19 cellular contexts compared by ENCODE assay signal in genomic region chr12:10226740-10227139, GRCh38. TPM values are rescaled to one million over a fixed set of nuclear protein-coding genes. Genes with fewer than 3 reads are reported as not detected.
DNase-seq lines count a peak whose midpoint lies in the region; ATAC-seq, FAIRE-seq and TF ChIP-seq lines count a peak whose summit lies in the region.
"Had no signal": no experiment of that assay in that cellular context is flagged by ENCODE, and none has a peak within 500 bp of the region (broad histone marks: within the 10 kb centered on the region; RNA-seq: fewer than 3 reads in every experiment).

No MANE protein-coding gene starts in this region.

- POLR2A ChIA-PET in IMR-90 (lab: Charles Lee; ENCODE audit: unreplicated experiment) (no interaction called here), SK-N-SH (lab: Yijun Ruan, JAX) (no interaction called here)

- no peak overlapping the region for H3K18ac ChIP-seq in IMR-90 (ENCODE audit: low read depth, low read length)

- intact Hi-C loops in Right ventricle myocardium superior (cut with DNase I): no loop called here
- intact Hi-C loops in cardiac septum (cut with DNase I): no loop called here
- intact Hi-C loops in IMR-90 (cut with micrococcal nuclease): no loop called here
- intact Hi-C loops in psoas muscle (cut with DNase I): loop anchor here in 1 of 2 donors (10.0 kb wide), 1 partner anchor 138 kb away; no protein-coding TSS in a partner anchor

- H3K27ac ChIP-seq in IMR-90 (ENCODE audit: insufficient read depth, low read length) (no peak overlapping the region), psoas muscle (no peak overlapping the region), SK-N-SH (ENCODE audit: low read depth in 2 of 2, low read length in 1 of 2) (no peak overlapping the region), coronary artery (no peak overlapping the region)
- H3K27ac ChIP-seq: C4-2B had no signal

- H4K8ac ChIP-seq in IMR-90 (ENCODE audit: low read depth in 2 of 2, low read length in 2 of 2): no peak overlapping the region

- no peak overlapping the region for H2BK20ac ChIP-seq in IMR-90 (ENCODE audit: low read depth, low read length)

- H3K36me3 ChIP-seq in IMR-90 (ENCODE audit: control insufficient read depth, insufficient read depth, low read length): peaks cover 34% of the 10 kb centered on the region
- peaks cover 2% of the 10 kb centered on the region for H3K36me3 ChIP-seq in bronchial epithelial cell (ENCODE audit: control insufficient read depth, insufficient read depth, low read length)
- peaks cover 7 to 26% of the 10 kb centered on the region in 2 donors for H3K36me3 ChIP-seq in psoas muscle (ENCODE audit: insufficient read depth in 1 of 2, low read depth in 1 of 2)
- peaks cover 4 to 8% of the 10 kb centered on the region in 2 experiments for H3K36me3 ChIP-seq in SK-N-SH (replicated peaks in 1 of 2; ENCODE audit: control insufficient read depth in 1 of 2, insufficient read depth in 2 of 2, low read length in 1 of 2)
- H3K36me3 ChIP-seq: BE2C had no signal

- H3K4me2 ChIP-seq in IMR-90 (ENCODE audit: low read depth, low read length): peak overlapping the region; percentile 34; the same call in 1 of the 2 replicates
- H3K4me2 ChIP-seq in SK-N-SH: no peak overlapping the region

- no peak overlapping the region for H3K23ac ChIP-seq in IMR-90 (ENCODE audit: low read depth, low read length)

- H3F3A ChIP-seq in SK-N-SH (replicated peaks; ENCODE audit: insufficient read depth): no peaks in the 10 kb centered on the region

- H3K79me2 ChIP-seq in SK-N-SH (ENCODE audit: insufficient read depth): no peaks in the 10 kb centered on the region

- H2BK120ac ChIP-seq in IMR-90 (ENCODE audit: low read depth, low read length): no peak overlapping the region

- no peak overlapping the region for H2BK5ac ChIP-seq in IMR-90 (ENCODE audit: low read depth, low read length, poor library complexity, severe bottlenecking)

- no peak overlapping the region for H3K56ac ChIP-seq in IMR-90 (ENCODE audit: extremely low read depth, insufficient read depth, low read length)

- H3K27me3 ChIP-seq in IMR-90 (ENCODE audit: control insufficient read depth, insufficient read depth, low read length) (no peaks in the 10 kb centered on the region), bronchial epithelial cell (ENCODE audit: control insufficient read depth, insufficient read depth, low read length) (no peaks in the 10 kb centered on the region), psoas muscle (ENCODE audit: insufficient read depth in 3 of 3, low read length in 2 of 3) (no peaks in the 10 kb centered on the region), SK-N-SH (ENCODE audit: insufficient read depth) (no peaks in the 10 kb centered on the region)
- H3K27me3 ChIP-seq: BE2C had no signal

- H3K9me2 ChIP-seq in SK-N-SH: no peaks in the 10 kb centered on the region

- H3K9me3 ChIP-seq in IMR-90 (ENCODE audit: control insufficient read depth, insufficient read depth, low read length) (no peaks in the 10 kb centered on the region), psoas muscle (no peaks in the 10 kb centered on the region), SK-N-SH (no peaks in the 10 kb centered on the region)
- H3K9me3 ChIP-seq: BE2C had no signal

- H2AK5ac ChIP-seq in IMR-90 (ENCODE audit: low read depth, low read length): no peak overlapping the region

- H4K91ac ChIP-seq in IMR-90 (ENCODE audit: insufficient read depth, low read depth, low read length): no peak overlapping the region

- H3K4me1 ChIP-seq in IMR-90 (ENCODE audit: control insufficient read depth, insufficient read depth, low read length) (peaks cover 6% of the 10 kb centered on the region), psoas muscle (no peaks in the 10 kb centered on the region), SK-N-SH (ENCODE audit: control insufficient read depth in 1 of 2, insufficient read depth in 2 of 2, low read depth in 1 of 2, low read length in 1 of 2) (no peaks in the 10 kb centered on the region)
- H3K4me1 ChIP-seq: BE2C had no signal

- peak; percentile 18 for ATAC-seq in Right ventricle myocardium superior (ENCODE audit: poor library complexity)
- ATAC-seq in IMR-90 (ENCODE audit: low read depth): peak; percentile 35; the same call in 1 of the 2 replicates
- ATAC-seq in psoas muscle: peak in 3 of 4 donors; percentile 32 to 43 (median 32)
- no peak for ATAC-seq in HG03108 (IDR thresholded peaks at IDR 0.05; ENCODE audit: unreplicated experiment)

- no peak overlapping the region for H3K4me3 ChIP-seq in IMR-90 (ENCODE audit: insufficient read depth, low read depth, low read length)
- H3K4me3 ChIP-seq in bronchial epithelial cell (ENCODE audit: low read depth, low read length): no peak overlapping the region
- no peak overlapping the region for H3K4me3 ChIP-seq in psoas muscle
- no peak overlapping the region for H3K4me3 ChIP-seq in SK-N-SH (ENCODE audit: low read depth in 2 of 2, low read length in 1 of 2)
- H3K4me3 ChIP-seq in coronary artery: no peak overlapping the region

- no peak overlapping the region for H3K4ac ChIP-seq in IMR-90 (ENCODE audit: low read depth, low read length)

- no peak for FAIRE-seq in bronchial epithelial cell (lab: Jason Lieb, UNC)
- FAIRE-seq: D721Med, GM19239, HTR-8/SVneo had no signal

- in situ Hi-C loops in IMR-90 (cut with MboI; ENCODE audit: low sequenced_read_pairs): no loop called here

- H3K14ac ChIP-seq in IMR-90 (replicated peaks; ENCODE audit: low read depth, low read length): no peak overlapping the region

- TF ChIP-seq POLR2A in IMR-90 (IDR thresholded peaks at IDR 0.05; ENCODE audit: low read depth, low read length): no peak

- no peak overlapping the region for H4K5ac ChIP-seq in IMR-90 (ENCODE audit: low read depth, low read length)

- H3K9ac ChIP-seq in IMR-90 (ENCODE audit: low read depth, low read length) (no peak overlapping the region), SK-N-SH (no peak overlapping the region)

- TF ChIP-seq RAD21 in IMR-90 (IDR thresholded peaks at IDR 0.05; ENCODE audit: low read length): no peak
- no peak for TF ChIP-seq RAD21 in SK-N-SH (IDR thresholded peaks at IDR 0.05; ENCODE audit: low read length)

- no CpG with 5 or more reads among the region's 1 CpG for WGBS in IMR-90 (ENCODE audit: extremely low coverage in 2 of 2, insufficient read length in 1 of 2), 2 experiments
- WGBS in psoas muscle, 3 donors: 82 to 91% (median 85%) methylated on average over 1 of the region's 1 CpG
- 6% methylated on average over 1 of the region's 1 CpG for WGBS in SK-N-SH (ENCODE audit: low lambda C conversion rate)

- no peak for DNase-seq in Right ventricle myocardium superior
- no peak for DNase-seq in cardiac septum (ENCODE audit: low spot score)
- no peak for DNase-seq in IMR-90
- DNase-seq in bronchial epithelial cell (ENCODE audit: low read depth): peak; percentile 12
- DNase-seq in psoas muscle: no peak
- no peak for DNase-seq in SK-N-SH
- no peak for DNase-seq in coronary artery (ENCODE audit: low spot score)
- DNase-seq: BE2C; CD4-positive, alpha-beta memory T cell; DMS153; DMS79 treated with DMSO at 0.1 percent for 48 hours; GDM1; HCEC 1CT; HFFc6 had no signal

- dilution Hi-C loops in IMR-90 (cut with HindIII; ENCODE audit: low sequenced_read_pairs, unreplicated experiment): no loop called here

- no peak for TF ChIP-seq CTCF in IMR-90 (conservative IDR thresholded peaks at IDR 0.05; ENCODE audit: low read depth, low read length)
- no peak for TF ChIP-seq CTCF in bronchial epithelial cell (IDR thresholded peaks at IDR 0.05; ENCODE audit: insufficient read depth, low read length, severe bottlenecking)
- no peak for TF ChIP-seq CTCF in psoas muscle (IDR thresholded peaks at IDR 0.05)
- TF ChIP-seq CTCF in SK-N-SH (IDR thresholded peaks at IDR 0.05): no peak
- TF ChIP-seq CTCF in coronary artery (IDR thresholded peaks at IDR 0.05): no peak

- H3K9me1 ChIP-seq in IMR-90 (ENCODE audit: insufficient read depth, low read length): peaks cover 7% of the 10 kb centered on the region; the same call in 1 of the 2 replicates

- H3K79me1 ChIP-seq in IMR-90 (ENCODE audit: low read depth in 1 of 2, low read length in 2 of 2): peaks cover 2 to 10% of the 10 kb centered on the region in 2 experiments; a peak in 2 of 4 replicates

- H2AFZ ChIP-seq in IMR-90 (replicated peaks; ENCODE audit: low read length, poor library complexity) (no peak overlapping the region), SK-N-SH (ENCODE audit: low read depth) (no peak overlapping the region)

- H4K20me1 ChIP-seq in IMR-90 (ENCODE audit: insufficient read depth, low read length) (peaks cover 11% of the 10 kb centered on the region; the same call in 1 of the 2 replicates), SK-N-SH (ENCODE audit: insufficient read depth) (no peaks in the 10 kb centered on the region)

- H2AK9ac ChIP-seq in IMR-90 (replicated peaks; ENCODE audit: low read depth, low read length, poor library complexity): no peak overlapping the region

- CTCF ChIA-PET in IMR-90 (lab: Yijun Ruan, JAX): interaction anchor here (1.0 kb wide), 1 partner anchor 9 kb away, joined by 3 read pairs; no protein-coding TSS in a partner anchor
- CTCF ChIA-PET in SK-N-SH (lab: Yijun Ruan, JAX): interaction anchor here (1.0 to 1.6 kb wide), 2 partner anchors 9 to 336 kb away, joined by 3 to 9 read pairs; no protein-coding TSS in a partner anchor

- TF ChIP-seq EP300 in SK-N-SH (IDR thresholded peaks at IDR 0.05; ENCODE audit: borderline replicate concordance in 1 of 2, low read depth in 1 of 2, low read length in 1 of 2): no peak

- H2BK15ac ChIP-seq in IMR-90 (ENCODE audit: low read depth, low read length): no peak overlapping the region

- no TSS peak for BruUV-seq in IMR-90 (replicated peaks; lab: Mats Ljungman, UMichigan)

RNA-seq across cellular contexts. Expression of gene GABARAPL1, which starts 14.1 kb away (rescaled TPM):
- total RNA-seq in Right ventricle myocardium superior (278 TPM), cardiac septum (280 TPM), IMR-90 (2012; rRNA removed) (51.6 and 63.0 TPM in 2 replicates), bronchial epithelial cell (21.3 and 32.9 TPM in 2 replicates), psoas muscle (100 to 1,000 TPM; 124 to 255 (median 218) TPM)
- polyA plus RNA-seq in IMR-90 (2012; rRNA removed) (75.9 and 93.6 TPM in 2 replicates), psoas muscle (100 to 1,000 TPM in 2 of 3 donors, 10 to 100 TPM in 1; 36.1 to 268 (median 194) TPM), SK-N-SH (2012; rRNA removed) (9.2 and 14.3 TPM in 2 replicates)
- 37.6 and 40.6 TPM in 2 replicates for polyA plus RNA-seq in IMR-90 (2012; cell fraction: cytosol; rRNA removed)
- 45.0 and 217 TPM in 2 replicates for polyA plus RNA-seq in IMR-90 (2012; cell fraction: nucleus; rRNA removed; ENCODE audit: low replicate concordance)
- polyA plus RNA-seq in SK-N-SH (2012; cell fraction: cytosol; rRNA removed): 12.7 and 14.1 TPM in 2 replicates
- polyA plus RNA-seq in SK-N-SH (2012; cell fraction: nucleus; rRNA removed): 13.4 and 16.8 TPM in 2 replicates

RNA-seq across cellular contexts. Expression of gene TMEM52B, which starts 47.9 kb away (rescaled TPM):
- total RNA-seq in Right ventricle myocardium superior (not detected), cardiac septum (not detected), IMR-90 (2012; rRNA removed) (2.0 and 3.1 TPM in 2 replicates), bronchial epithelial cell (not detected in 2 replicates), psoas muscle (not detected)
- polyA plus RNA-seq in IMR-90 (2012; rRNA removed) (2.4 and 3.6 TPM in 2 replicates), psoas muscle (not detected), SK-N-SH (2012; rRNA removed) (not detected in 2 replicates)
- polyA plus RNA-seq in IMR-90 (2012; cell fraction: cytosol; rRNA removed): 1.8 and 2.8 TPM in 2 replicates
- 1.9 and 2.8 TPM in 2 replicates for polyA plus RNA-seq in IMR-90 (2012; cell fraction: nucleus; rRNA removed; ENCODE audit: low replicate concordance)
- not detected in 2 replicates for polyA plus RNA-seq in SK-N-SH (2012; cell fraction: cytosol; rRNA removed)
- not detected in 2 replicates for polyA plus RNA-seq in SK-N-SH (2012; cell fraction: nucleus; rRNA removed)
- total RNA-seq: CD4-positive, alpha-beta memory T cell had no signal
- polyA plus RNA-seq: CD4-positive, alpha-beta memory T cell had no signal

RNA-seq across cellular contexts. Expression of gene OLR1, which starts 54.8 kb away (rescaled TPM):
- total RNA-seq in Right ventricle myocardium superior: 0.35 TPM
- total RNA-seq in cardiac septum: 0.43 TPM
- total RNA-seq in IMR-90 (2012; rRNA removed): 2.5 and 3.2 TPM in 2 replicates
- 2.8 and 4.1 TPM in 2 replicates for polyA plus RNA-seq in IMR-90 (2012; rRNA removed)
- polyA plus RNA-seq in IMR-90 (2012; cell fraction: cytosol; rRNA removed): 1.3 TPM in 2 replicates
- polyA plus RNA-seq in IMR-90 (2012; cell fraction: nucleus; rRNA removed; ENCODE audit: low replicate concordance): 0.23 and 2.8 TPM in 2 replicates
- 0.38 TPM in 1 of 2 replicates, not detected in the other for total RNA-seq in bronchial epithelial cell
- total RNA-seq in psoas muscle: under 1 TPM in 2 of 4 donors, not detected in 2; 0.56 to 0.66 TPM
- under 1 TPM in 2 of 3 donors, not detected in 1; 0.03 to 0.04 TPM for polyA plus RNA-seq in psoas muscle
- not detected in 2 replicates for polyA plus RNA-seq in SK-N-SH (2012; rRNA removed)
- not detected in 2 replicates for polyA plus RNA-seq in SK-N-SH (2012; cell fraction: cytosol; rRNA removed)
- not detected in 2 replicates for polyA plus RNA-seq in SK-N-SH (2012; cell fraction: nucleus; rRNA removed)
- polyA plus RNA-seq: CD4-positive, alpha-beta memory T cell had no signal
